In genomic region chr3:60613769-60614303, GRCh38 we compare ENCODE assay signal across 9 cellular contexts.
"Had no signal": no experiment of that assay in that cellular context is flagged by ENCODE, and none has a peak within 500 bp of the region (broad histone marks: within the 10 kb centered on the region; RNA-seq: fewer than 3 reads in every experiment).

No MANE protein-coding gene starts in this region.

- H3K27ac Mint-ChIP-seq: H9 had no signal

- H3K9ac ChIP-seq: GM23248, KMS-11 had no signal

- H3K27ac ChIP-seq: GM23248, KMS-11 had no signal

- H2AFZ ChIP-seq: GM23248 had no signal

- H3K4me3 ChIP-seq: GM23248 had no signal

- H3K4me2 ChIP-seq: KMS-11 had no signal

- DNase-seq: GM23248, GOT3, H9, HCEC 1CT, KBM-7 had no signal

- H3K27me3 Mint-ChIP-seq: IgD-negative memory B cell had no signal

- FAIRE-seq: H54, HTR-8/SVneo had no signal

- H3K4me3 Mint-ChIP-seq: H9, IgD-negative memory B cell had no signal

- H3K4me1 Mint-ChIP-seq: IgD-negative memory B cell had no signal
